In genomic region chr1:178066904-178067531, GRCh38 we compare ENCODE assay signal across 2 cellular contexts.
TF ChIP-seq lines count a peak whose summit lies in the region.

No MANE protein-coding gene starts in this region.

TF ChIP-seq in HepG2, 621 proteins besides CTCF, POLR2A, EP300 and RAD21 (continued from another document):
- TF ChIP-seq, protein P1, sequence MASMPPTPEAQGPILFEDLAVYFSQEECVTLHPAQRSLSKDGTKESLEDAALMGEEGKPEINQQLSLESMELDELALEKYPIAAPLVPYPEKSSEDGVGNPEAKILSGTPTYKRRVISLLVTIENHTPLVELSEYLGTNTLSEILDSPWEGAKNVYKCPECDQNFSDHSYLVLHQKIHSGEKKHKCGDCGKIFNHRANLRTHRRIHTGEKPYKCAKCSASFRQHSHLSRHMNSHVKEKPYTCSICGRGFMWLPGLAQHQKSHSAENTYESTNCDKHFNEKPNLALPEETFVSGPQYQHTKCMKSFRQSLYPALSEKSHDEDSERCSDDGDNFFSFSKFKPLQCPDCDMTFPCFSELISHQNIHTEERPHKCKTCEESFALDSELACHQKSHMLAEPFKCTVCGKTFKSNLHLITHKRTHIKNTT (CRISPR knock-in tag; IDR thresholded peaks at IDR 0.05): no peak
- TF ChIP-seq HBP1 (CRISPR knock-in tag; IDR thresholded peaks at IDR 0.05; ENCODE audit: low read depth) (no peak), RBM22 (optimal IDR thresholded peaks at IDR 0.05; ENCODE audit: low read length) (no peak), TARDBP (CRISPR knock-in tag; IDR thresholded peaks at IDR 0.05) (no peak), ZNF446 (CRISPR knock-in tag; IDR thresholded peaks at IDR 0.05) (no peak), CENPX (CRISPR knock-in tag; IDR thresholded peaks at IDR 0.05) (no peak), RCOR2 (CRISPR knock-in tag; IDR thresholded peaks at IDR 0.05) (no peak), NFKB2 (CRISPR knock-in tag; IDR thresholded peaks at IDR 0.05; ENCODE audit: borderline replicate concordance) (no peak), RFX1 (IDR thresholded peaks at IDR 0.05) (no peak)

TF ChIP-seq in WTC11, 78 proteins besides CTCF, POLR2A, EP300 and RAD21 (continued from another document):
- TF ChIP-seq PRDM15 (CRISPR knock-in tag; IDR thresholded peaks at IDR 0.05) (no peak), MYBL2 (CRISPR knock-in tag; IDR thresholded peaks at IDR 0.05) (no peak)
TF ChIP-seq in WTC11: peak in this region for 0.
